ENCODE assay signal across 23 cellular contexts in the genomic region with DNA sequence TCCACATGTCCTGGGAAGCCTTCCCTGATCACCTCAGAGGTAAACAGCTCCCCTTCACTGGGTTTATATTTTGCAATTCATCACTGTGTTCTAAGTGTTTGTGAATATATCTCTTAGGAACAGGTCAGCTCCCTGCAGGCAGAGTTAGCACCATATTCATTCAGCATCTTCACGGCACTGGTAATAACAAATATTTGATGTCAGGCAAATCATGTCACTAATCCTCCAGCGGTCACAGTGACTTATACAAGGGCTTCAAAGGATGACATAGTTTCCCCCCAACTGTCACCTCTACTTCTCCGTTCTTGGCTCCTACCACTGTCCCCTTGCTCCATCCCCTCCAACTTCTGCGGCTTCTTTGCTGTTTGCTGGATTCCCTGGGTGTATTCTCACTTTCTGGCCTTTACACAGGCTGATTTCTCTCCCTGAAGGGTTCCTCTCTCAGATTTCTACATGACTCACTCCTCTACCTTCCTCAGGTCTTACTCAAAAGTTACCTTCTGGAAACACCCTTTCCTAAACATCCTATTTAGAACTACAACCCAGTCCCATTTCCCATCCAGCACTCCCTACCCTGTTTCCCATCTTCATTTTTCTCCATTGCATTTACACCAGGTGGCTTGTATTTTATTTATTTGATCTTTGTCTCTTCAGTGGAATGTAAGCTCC.
"Had no signal": no experiment of that assay in that cellular context is flagged by ENCODE, and none has a peak within 500 bp of the region (broad histone marks: within the 10 kb centered on the region; RNA-seq: fewer than 3 reads in every experiment).

No MANE protein-coding gene starts in this region.

- H3K27ac Mint-ChIP-seq: activated CD4-positive, alpha-beta T cell treated with anti-CD3 and anti-CD28 coated beads, Interleukin-2, amount 10 ng/mL, durations not matched to agents 24 days and 14 days; activated CD8-positive, alpha-beta memory T cell treated with anti-CD3 and anti-CD28 coated beads, Interleukin-2, amount 10 ng/mL, durations not matched to agents 7 days and 5 days; activated CD8-positive, alpha-beta T cell treated with anti-CD3 and anti-CD28 coated beads for 36 hours; activated naive CD4-positive, alpha-beta T cell treated with anti-CD3 and anti-CD28 coated beads, Interleukin-2, amount 10 ng/mL, durations not matched to agents 7 days and 5 days; nephron progenitor cell; stimulated activated naive B cell treated with anti-CD40 and anti-IgM and Interleukin-4, amounts not matched to agents 10 μg/mL and 1 μg/mL and 100 μg/mL, for 72 hours had no signal

- H3K4me3 ChIP-seq: esophagus muscularis mucosa, gastroesophageal sphincter, mucosa of descending colon, thoracic aorta, upper lobe of right lung had no signal

- H3K27ac ChIP-seq: esophagus muscularis mucosa, gastroesophageal sphincter, thoracic aorta, upper lobe of right lung had no signal

- ATAC-seq: activated CD4-positive, CD25-positive, alpha-beta regulatory T cell treated with anti-CD3 and anti-CD28 coated beads, Interleukin-2, amount 50 U/mL, for 24 hours; activated CD8-positive, alpha-beta memory T cell treated with anti-CD3 and anti-CD28 coated beads, Interleukin-2, amount 10 ng/mL, durations not matched to agents 7 days and 5 days; activated CD8-positive, alpha-beta T cell treated with anti-CD3 and anti-CD28 coated beads for 36 hours; gastroesophageal sphincter; left cardiac atrium; mucosa of descending colon; sciatic nerve; stimulated activated naive B cell treated with anti-CD40 and anti-IgM and Interleukin-4, amounts not matched to agents 10 μg/mL and 1 μg/mL and 100 μg/mL, for 72 hours; upper lobe of right lung had no signal

- H3K4me1 Mint-ChIP-seq: activated CD4-positive, alpha-beta T cell treated with anti-CD3 and anti-CD28 coated beads, Interleukin-2, amount 10 ng/mL, durations not matched to agents 24 days and 14 days; activated CD8-positive, alpha-beta memory T cell treated with anti-CD3 and anti-CD28 coated beads, Interleukin-2, amount 10 ng/mL, durations not matched to agents 7 days and 5 days; activated naive CD4-positive, alpha-beta T cell treated with anti-CD3 and anti-CD28 coated beads, Interleukin-2, amount 10 ng/mL, durations not matched to agents 7 days and 5 days; stimulated activated naive B cell treated with anti-CD40 and anti-IgM and Interleukin-4, amounts not matched to agents 10 μg/mL and 1 μg/mL and 100 μg/mL, for 72 hours had no signal

- H3K36me3 ChIP-seq: esophagus muscularis mucosa, gastroesophageal sphincter, thoracic aorta, upper lobe of right lung had no signal

- H3K4me3 Mint-ChIP-seq: activated CD4-positive, alpha-beta T cell treated with anti-CD3 and anti-CD28 coated beads, Interleukin-2, amount 10 ng/mL, durations not matched to agents 24 days and 14 days; activated CD8-positive, alpha-beta memory T cell treated with anti-CD3 and anti-CD28 coated beads, Interleukin-2, amount 10 ng/mL, durations not matched to agents 7 days and 5 days; activated CD8-positive, alpha-beta T cell treated with anti-CD3 and anti-CD28 coated beads for 36 hours; activated naive CD4-positive, alpha-beta T cell treated with anti-CD3 and anti-CD28 coated beads, Interleukin-2, amount 10 ng/mL, durations not matched to agents 7 days and 5 days; nephron progenitor cell; stimulated activated naive B cell treated with anti-CD40 and anti-IgM and Interleukin-4, amounts not matched to agents 10 μg/mL and 1 μg/mL and 100 μg/mL, for 72 hours had no signal

- H3K27me3 Mint-ChIP-seq: activated naive CD4-positive, alpha-beta T cell treated with anti-CD3 and anti-CD28 coated beads, Interleukin-2, amount 10 ng/mL, durations not matched to agents 7 days and 5 days had no signal

- H3K9me3 Mint-ChIP-seq: activated CD4-positive, alpha-beta T cell treated with anti-CD3 and anti-CD28 coated beads, Interleukin-2, amount 10 ng/mL, durations not matched to agents 24 days and 14 days; activated CD8-positive, alpha-beta T cell treated with anti-CD3 and anti-CD28 coated beads for 36 hours; activated naive CD4-positive, alpha-beta T cell treated with anti-CD3 and anti-CD28 coated beads, Interleukin-2, amount 10 ng/mL, durations not matched to agents 7 days and 5 days; nephron progenitor cell; stimulated activated naive B cell treated with anti-CD40 and anti-IgM and Interleukin-4, amounts not matched to agents 10 μg/mL and 1 μg/mL and 100 μg/mL, for 72 hours had no signal

- H3K9me3 ChIP-seq: esophagus muscularis mucosa, gastroesophageal sphincter, mucosa of descending colon, thoracic aorta, upper lobe of right lung had no signal

- H3K36me3 Mint-ChIP-seq: activated CD8-positive, alpha-beta memory T cell treated with anti-CD3 and anti-CD28 coated beads, Interleukin-2, amount 10 ng/mL, durations not matched to agents 7 days and 5 days; activated naive CD4-positive, alpha-beta T cell treated with anti-CD3 and anti-CD28 coated beads, Interleukin-2, amount 10 ng/mL, durations not matched to agents 7 days and 5 days; stimulated activated naive B cell treated with anti-CD40 and anti-IgM and Interleukin-4, amounts not matched to agents 10 μg/mL and 1 μg/mL and 100 μg/mL, for 72 hours had no signal

- H3K27me3 ChIP-seq: esophagus muscularis mucosa, gastroesophageal sphincter, upper lobe of right lung had no signal

- DNase-seq: activated CD4-positive, alpha-beta T cell treated with anti-CD3 and anti-CD28 coated beads, Interleukin-2, amount 10 ng/mL, durations not matched to agents 24 days and 14 days; activated CD8-positive, alpha-beta memory T cell treated with anti-CD3 and anti-CD28 coated beads, Interleukin-2, amount 10 ng/mL, durations not matched to agents 7 days and 5 days; activated CD8-positive, alpha-beta T cell treated with anti-CD3 and anti-CD28 coated beads for 36 hours; activated effector memory CD4-positive, alpha-beta T cell treated with anti-CD3 and anti-CD28 coated beads, Interleukin-2, amount 50 U/mL, for 16 hours; activated naive CD4-positive, alpha-beta T cell treated with anti-CD3 and anti-CD28 coated beads, Interleukin-2, amount 10 ng/mL, durations not matched to agents 7 days and 5 days; activated T-cell treated with anti-CD3 and anti-CD28 coated beads for 4 hours; dermis blood vessel endothelial cell; effector CD8-positive, alpha-beta T cell; head of caudate nucleus; hypothalamus; left cardiac atrium; mesenchymal stem cell; mucosa of descending colon; nephron progenitor cell; occipital lobe; small intestine; stimulated activated naive B cell treated with anti-CD40 and anti-IgM and Interleukin-4, amounts not matched to agents 10 μg/mL and 1 μg/mL and 100 μg/mL, for 72 hours; upper lobe of right lung had no signal
